ENCODE assay signal across 1 cellular context in the genomic region with DNA sequence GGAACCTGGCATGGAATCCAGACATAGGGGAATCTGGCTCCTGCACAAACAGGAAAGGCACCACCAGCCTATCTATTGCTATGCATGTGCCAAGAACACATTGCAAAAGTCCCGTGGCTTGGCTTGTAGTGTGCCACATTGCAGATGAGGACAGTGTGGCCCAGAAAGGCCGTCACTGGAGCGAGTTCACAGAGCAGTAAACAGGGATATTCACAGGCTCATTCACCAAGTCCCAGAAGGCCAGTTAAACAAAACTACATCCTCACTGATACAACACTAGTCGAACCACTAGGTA.
TF ChIP-seq lines count a peak whose summit lies in the region.

No MANE protein-coding gene starts in this region.

TF ChIP-seq in HCT116, 20 proteins besides CTCF, POLR2A, EP300 and RAD21 (continued from another document):
- TF ChIP-seq, protein P1, sequence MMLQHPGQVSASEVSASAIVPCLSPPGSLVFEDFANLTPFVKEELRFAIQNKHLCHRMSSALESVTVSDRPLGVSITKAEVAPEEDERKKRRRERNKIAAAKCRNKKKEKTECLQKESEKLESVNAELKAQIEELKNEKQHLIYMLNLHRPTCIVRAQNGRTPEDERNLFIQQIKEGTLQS (IDR thresholded peaks at IDR 0.05) = no peak
- TF ChIP-seq ZFX (IDR thresholded peaks at IDR 0.05) (no peak), EZH2 (IDR thresholded peaks at IDR 0.05) (no peak), SIN3A (IDR thresholded peaks at IDR 0.05; ENCODE audit: low read depth) (no peak), YY1 (IDR thresholded peaks at IDR 0.05; ENCODE audit: extremely low read depth, insufficient replicate concordance, low read depth, low read length) (no peak), ELF1 (IDR thresholded peaks at IDR 0.05; ENCODE audit: borderline replicate concordance, low read depth) (no peak), CBX3 (IDR thresholded peaks at IDR 0.05; ENCODE audit: low read depth) (no peak), TCF7L2 (IDR thresholded peaks at IDR 0.05; ENCODE audit: borderline replicate concordance, extremely low read depth, insufficient read depth, insufficient read length) (no peak), SP1 (IDR thresholded peaks at IDR 0.05; ENCODE audit: low read depth) (no peak)
- TF ChIP-seq, protein P2, sequence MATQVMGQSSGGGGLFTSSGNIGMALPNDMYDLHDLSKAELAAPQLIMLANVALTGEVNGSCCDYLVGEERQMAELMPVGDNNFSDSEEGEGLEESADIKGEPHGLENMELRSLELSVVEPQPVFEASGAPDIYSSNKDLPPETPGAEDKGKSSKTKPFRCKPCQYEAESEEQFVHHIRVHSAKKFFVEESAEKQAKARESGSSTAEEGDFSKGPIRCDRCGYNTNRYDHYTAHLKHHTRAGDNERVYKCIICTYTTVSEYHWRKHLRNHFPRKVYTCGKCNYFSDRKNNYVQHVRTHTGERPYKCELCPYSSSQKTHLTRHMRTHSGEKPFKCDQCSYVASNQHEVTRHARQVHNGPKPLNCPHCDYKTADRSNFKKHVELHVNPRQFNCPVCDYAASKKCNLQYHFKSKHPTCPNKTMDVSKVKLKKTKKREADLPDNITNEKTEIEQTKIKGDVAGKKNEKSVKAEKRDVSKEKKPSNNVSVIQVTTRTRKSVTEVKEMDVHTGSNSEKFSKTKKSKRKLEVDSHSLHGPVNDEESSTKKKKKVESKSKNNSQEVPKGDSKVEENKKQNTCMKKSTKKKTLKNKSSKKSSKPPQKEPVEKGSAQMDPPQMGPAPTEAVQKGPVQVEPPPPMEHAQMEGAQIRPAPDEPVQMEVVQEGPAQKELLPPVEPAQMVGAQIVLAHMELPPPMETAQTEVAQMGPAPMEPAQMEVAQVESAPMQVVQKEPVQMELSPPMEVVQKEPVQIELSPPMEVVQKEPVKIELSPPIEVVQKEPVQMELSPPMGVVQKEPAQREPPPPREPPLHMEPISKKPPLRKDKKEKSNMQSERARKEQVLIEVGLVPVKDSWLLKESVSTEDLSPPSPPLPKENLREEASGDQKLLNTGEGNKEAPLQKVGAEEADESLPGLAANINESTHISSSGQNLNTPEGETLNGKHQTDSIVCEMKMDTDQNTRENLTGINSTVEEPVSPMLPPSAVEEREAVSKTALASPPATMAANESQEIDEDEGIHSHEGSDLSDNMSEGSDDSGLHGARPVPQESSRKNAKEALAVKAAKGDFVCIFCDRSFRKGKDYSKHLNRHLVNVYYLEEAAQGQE (IDR thresholded peaks at IDR 0.05; ENCODE audit: low read depth) = no peak
